In genomic region chr21:33452362-33452761, GRCh38 we compare ENCODE assay signal across 1 cellular context.
TF ChIP-seq lines count a peak whose summit lies in the region.

No MANE protein-coding gene starts in this region.

TF ChIP-seq in K562, 482 proteins besides CTCF, POLR2A, EP300 and RAD21:
- TF ChIP-seq ZSCAN29 (IDR thresholded peaks at IDR 0.05) (no peak), DIDO1 (tag; IDR thresholded peaks at IDR 0.05; ENCODE audit: low read depth) (no peak)
